In genomic region chr18:43982582-43982981, GRCh38 we compare ENCODE assay signal across 7 cellular contexts.
"Had no signal": no experiment of that assay in that cellular context is flagged by ENCODE, and none has a peak within 500 bp of the region (broad histone marks: within the 10 kb centered on the region; RNA-seq: fewer than 3 reads in every experiment).

No MANE protein-coding gene starts in this region.

- H3K36me3 ChIP-seq: HAP-1 had no signal

- H3K4me2 ChIP-seq: GM23338 had no signal

- ATAC-seq: GM23338, HCT116, HepG2 had no signal

- H3K27ac ChIP-seq: HL-60 had no signal

- DNase-seq: HFFc6 had no signal

- H2AFZ ChIP-seq: GM23338 had no signal

- H3K36me3 Mint-ChIP-seq: IgD-negative memory B cell had no signal

- H3K4me3 ChIP-seq: GM23338, HAP-1 had no signal

- H3K4me3 Mint-ChIP-seq: GM23338, HFFc6, IgD-negative memory B cell had no signal

- H3K4me1 Mint-ChIP-seq: GM23338 had no signal

- H3K9me3 ChIP-seq: HAP-1 had no signal

- H3K27ac Mint-ChIP-seq: GM23338, HFFc6, IgD-negative memory B cell had no signal

- H3K4me1 ChIP-seq: HAP-1 had no signal
